In the genomic region with DNA sequence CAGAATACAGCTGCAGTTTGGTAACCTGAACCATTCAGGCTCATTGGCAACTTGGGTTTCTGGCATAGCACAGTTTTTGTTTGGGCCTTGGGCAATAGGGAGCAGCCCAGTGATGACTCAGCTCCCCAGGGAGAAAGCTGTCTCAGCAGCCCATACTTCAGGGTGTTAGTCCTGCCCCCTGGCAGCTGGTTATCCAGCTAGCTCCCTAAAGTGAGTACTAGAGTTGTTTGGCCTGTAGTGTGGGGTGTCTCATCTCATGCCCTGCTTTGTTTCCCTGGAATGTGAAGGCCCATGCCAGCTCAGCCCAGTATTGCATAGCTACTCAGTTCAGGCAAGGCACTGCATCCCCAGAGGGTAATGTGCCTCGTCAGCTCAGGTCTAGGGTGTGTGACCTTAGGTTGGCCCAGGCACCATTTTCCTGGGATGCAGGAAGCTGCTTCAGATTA, we compare ENCODE assay signal across 11 cellular contexts. TPM values are rescaled to one million over a fixed set of nuclear protein-coding genes. Genes with fewer than 3 reads are reported as not detected.
DNase-seq lines count a peak whose midpoint lies in the region; ATAC-seq, FAIRE-seq and TF ChIP-seq lines count a peak whose summit lies in the region.
"Had no signal": no experiment of that assay in that cellular context is flagged by ENCODE, and none has a peak within 500 bp of the region (broad histone marks: within the 10 kb centered on the region; RNA-seq: fewer than 3 reads in every experiment).

No MANE protein-coding gene starts in this region.

- H3K4me2 ChIP-seq in A549: no peak overlapping the region
- H3K4me2 ChIP-seq in hepatocyte: no peak overlapping the region

- no peaks in the 10 kb centered on the region for H3K9me2 ChIP-seq in hepatocyte (replicated peaks; ENCODE audit: insufficient read depth)

- no peak for TF ChIP-seq RAD21 in A549 (conservative IDR thresholded peaks at IDR 0.05 in 1 of 2, IDR thresholded peaks at IDR 0.05 in 1 of 2)

- peaks cover 60% of the 10 kb centered on the region for H3K79me2 ChIP-seq in hepatocyte

- 71% methylated on average over 1 of the region's 1 CpG for WGBS in A549 (ENCODE audit: missing lambda C conversion rate)
- WGBS in hepatocyte (ENCODE audit: low lambda C conversion rate, missing lambda C conversion rate): 100% methylated on average over 1 of the region's 1 CpG

- ATAC-seq in A549 (peak; percentile 25 to 47; a peak in 3 of 6 replicates), HG03095 (IDR thresholded peaks at IDR 0.05; ENCODE audit: unreplicated experiment) (no peak)

- no peak for FAIRE-seq in A549 (lab: Jason Lieb, UNC)

- H3K27me3 ChIP-seq in hepatocyte: no peaks in the 10 kb centered on the region

- DNase-seq in A549 (ENCODE audit: low read depth in 1 of 2, low spot score in 1 of 2) (no peak), HK-2 (ENCODE audit: unreplicated experiment) (peak; percentile 52), amniotic epithelial cell (ENCODE audit: low read depth) (peak; percentile 90), hepatocyte (ENCODE audit: low spot score) (peak; percentile 52), GM20000 (ENCODE audit: low spot score) (no peak), ureter (ENCODE audit: low spot score) (no peak), T-helper 2 cell (no peak)
- DNase-seq: CD4-positive, alpha-beta memory T cell; effector CD8-positive, alpha-beta T cell; Kasumi-1 had no signal

- H3K36me3 ChIP-seq in hepatocyte (replicated peaks; ENCODE audit: insufficient read depth, low read depth): peaks cover 3% of the 10 kb centered on the region

- no peak overlapping the region for H2AFZ ChIP-seq in hepatocyte

- H3K27ac ChIP-seq in A549 (no peak overlapping the region), hepatocyte (no peak overlapping the region)

- TF ChIP-seq CTCF in A549 (IDR thresholded peaks at IDR 0.05) (no peak), hepatocyte (IDR thresholded peaks at IDR 0.05; ENCODE audit: poor library complexity) (no peak), GM20000 (IDR thresholded peaks at IDR 0.05; ENCODE audit: extremely low read depth, missing control alignments) (no peak)

- CTCF ChIA-PET in A549 (lab: Yijun Ruan, JAX): no interaction called here

- POLR2A ChIA-PET in A549 (lab: Yijun Ruan, JAX): no interaction called here

- H3K4me1 ChIP-seq in A549: no peaks in the 10 kb centered on the region
- no peaks in the 10 kb centered on the region for H3K4me1 ChIP-seq in hepatocyte (ENCODE audit: insufficient read depth)

- peaks cover 93% of the 10 kb centered on the region for H3K9me3 ChIP-seq in A549
- no peaks in the 10 kb centered on the region for H3K9me3 ChIP-seq in hepatocyte (ENCODE audit: low read depth)

- peaks cover 8% of the 10 kb centered on the region for H4K20me1 ChIP-seq in hepatocyte (ENCODE audit: insufficient read depth, poor library complexity, severe bottlenecking)

- TF ChIP-seq EP300 in A549 (IDR thresholded peaks at IDR 0.05): no peak

- H3K4me3 ChIP-seq in A549 (no peak overlapping the region), hepatocyte (no peak overlapping the region)

- TF ChIP-seq POLR2A in A549 (IDR thresholded peaks at IDR 0.05; ENCODE audit: low read length): no peak

TF ChIP-seq in A549, 52 proteins besides CTCF, POLR2A, EP300 and RAD21:
- TF ChIP-seq, protein P1, sequence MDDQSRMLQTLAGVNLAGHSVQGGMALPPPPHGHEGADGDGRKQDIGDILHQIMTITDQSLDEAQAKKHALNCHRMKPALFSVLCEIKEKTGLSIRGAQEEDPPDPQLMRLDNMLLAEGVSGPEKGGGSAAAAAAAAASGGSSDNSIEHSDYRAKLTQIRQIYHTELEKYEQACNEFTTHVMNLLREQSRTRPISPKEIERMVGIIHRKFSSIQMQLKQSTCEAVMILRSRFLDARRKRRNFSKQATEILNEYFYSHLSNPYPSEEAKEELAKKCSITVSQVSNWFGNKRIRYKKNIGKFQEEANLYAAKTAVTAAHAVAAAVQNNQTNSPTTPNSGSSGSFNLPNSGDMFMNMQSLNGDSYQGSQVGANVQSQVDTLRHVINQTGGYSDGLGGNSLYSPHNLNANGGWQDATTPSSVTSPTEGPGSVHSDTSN (IDR thresholded peaks at IDR 0.05): no peak
- TF ChIP-seq, protein P2, sequence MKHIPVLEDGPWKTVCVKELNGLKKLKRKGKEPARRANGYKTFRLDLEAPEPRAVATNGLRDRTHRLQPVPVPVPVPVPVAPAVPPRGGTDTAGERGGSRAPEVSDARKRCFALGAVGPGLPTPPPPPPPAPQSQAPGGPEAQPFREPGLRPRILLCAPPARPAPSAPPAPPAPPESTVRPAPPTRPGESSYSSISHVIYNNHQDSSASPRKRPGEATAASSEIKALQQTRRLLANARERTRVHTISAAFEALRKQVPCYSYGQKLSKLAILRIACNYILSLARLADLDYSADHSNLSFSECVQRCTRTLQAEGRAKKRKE (CRISPR knock-in tag; IDR thresholded peaks at IDR 0.05; ENCODE audit: low read depth): no peak
- TF ChIP-seq FOSL2 (IDR thresholded peaks at IDR 0.05): no peak
- no peak for TF ChIP-seq FOSL2 (CRISPR knock-in tag; IDR thresholded peaks at IDR 0.05)
- no peak for TF ChIP-seq TP53 (CRISPR knock-in tag; IDR thresholded peaks at IDR 0.05)
- TF ChIP-seq FOXS1 (CRISPR knock-in tag; IDR thresholded peaks at IDR 0.05): no peak
- no peak for TF ChIP-seq RCOR1 (IDR thresholded peaks at IDR 0.05; ENCODE audit: low read depth, low read length)
- TF ChIP-seq CEBPB (IDR thresholded peaks at IDR 0.05): no peak
- no peak for TF ChIP-seq ZFP36 (IDR thresholded peaks at IDR 0.05; ENCODE audit: borderline replicate concordance, partially characterized antibody)
- no peak for TF ChIP-seq CHD4 (IDR thresholded peaks at IDR 0.05; ENCODE audit: borderline replicate concordance)
- TF ChIP-seq, protein P3, sequence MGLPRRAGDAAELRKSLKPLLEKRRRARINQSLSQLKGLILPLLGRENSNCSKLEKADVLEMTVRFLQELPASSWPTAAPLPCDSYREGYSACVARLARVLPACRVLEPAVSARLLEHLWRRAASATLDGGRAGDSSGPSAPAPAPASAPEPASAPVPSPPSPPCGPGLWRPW (IDR thresholded peaks at IDR 0.05): no peak

RNA-seq across cellular contexts. Expression of a gene that starts 18.2 kb away (rescaled TPM):
- polyA plus RNA-seq in A549 (2011; rRNA removed): 3.9 and 4.4 TPM in 2 replicates
- 0.77 and 1.0 TPM in 2 replicates for polyA plus RNA-seq in A549 (2012; cell fraction: cytosol; rRNA removed)
- polyA plus RNA-seq in A549 (2012; cell fraction: nucleus; rRNA removed): 0.47 and 1.0 TPM in 2 replicates
- polyA plus RNA-seq in A549 (2017; fragmentation: RNase III; extraction: RNeasy Plus Mini Kit Qiagen cat#74134 plus additional on column Dnase treatment): 1.4 to 1.5 TPM (median 1.4 TPM) in 3 replicates
- 11.8 TPM in 2 replicates for polyA minus RNA-seq in A549 (2011; rRNA and poly(A)+ RNA removed)
- total RNA-seq in hepatocyte: 6.7 and 6.9 TPM in 2 replicates
- polyA plus RNA-seq in hepatocyte: 0.61 and 2.6 TPM in 2 replicates
- total RNA-seq in ureter: 11.7 TPM

RNA-seq across cellular contexts. Expression of a gene that starts 21.8 kb away (rescaled TPM):
- 16.1 and 23.4 TPM in 2 replicates for polyA plus RNA-seq in A549 (2011; rRNA removed)
- 2.0 and 2.4 TPM in 2 replicates for polyA plus RNA-seq in A549 (2012; cell fraction: cytosol; rRNA removed)
- 2.0 and 2.7 TPM in 2 replicates for polyA plus RNA-seq in A549 (2012; cell fraction: nucleus; rRNA removed)
- 0.50 to 0.63 TPM (median 0.58 TPM) in 3 replicates for polyA plus RNA-seq in A549 (2017; fragmentation: RNase III; extraction: RNeasy Plus Mini Kit Qiagen cat#74134 plus additional on column Dnase treatment)
- polyA minus RNA-seq in A549 (2011; rRNA and poly(A)+ RNA removed): 274 and 308 TPM in 2 replicates
- total RNA-seq in hepatocyte: 63.7 and 77.4 TPM in 2 replicates
- polyA plus RNA-seq in hepatocyte: 5.9 and 6.2 TPM in 2 replicates
- 101 TPM for total RNA-seq in ureter

RNA-seq across cellular contexts. Expression of a gene that starts 49.0 kb away (rescaled TPM):
- polyA plus RNA-seq in A549 (2011; rRNA removed): 4.8 and 5.5 TPM in 2 replicates
- 0.94 and 1.3 TPM in 2 replicates for polyA plus RNA-seq in A549 (2012; cell fraction: cytosol; rRNA removed)
- polyA plus RNA-seq in A549 (2012; cell fraction: nucleus; rRNA removed): 0.91 and 1.3 TPM in 2 replicates
- polyA plus RNA-seq in A549 (2017; fragmentation: RNase III; extraction: RNeasy Plus Mini Kit Qiagen cat#74134 plus additional on column Dnase treatment): 2.1 to 2.3 TPM (median 2.3 TPM) in 3 replicates
- polyA minus RNA-seq in A549 (2011; rRNA and poly(A)+ RNA removed): 9.0 and 10.3 TPM in 2 replicates
- 6.9 and 7.5 TPM in 2 replicates for total RNA-seq in hepatocyte
- polyA plus RNA-seq in hepatocyte: 2.0 and 3.0 TPM in 2 replicates
- total RNA-seq in ureter: 13.6 TPM

Comparison
In these comparisons a context has a peak if more than half of its experiments do, and no peak if none do; other contexts are left out.
1. DNase-seq: peak in HK-2 (single experiment), amniotic epithelial cell (single experiment) and hepatocyte (single experiment); none in A549 (0 of 2), GM20000 (single experiment), ureter (single experiment) and T-helper 2 cell (0 of 5).